Comparison of ENCODE assay signal across 9 cellular contexts in genomic region chr17:2212328-2212981, GRCh38.
A peak's percentile ranks its signal among the peaks of the same experiment; 100 is the strongest.
DNase-seq lines count a peak whose midpoint lies in the region; ATAC-seq and TF ChIP-seq lines count a peak whose summit lies in the region.
"Had no signal": no experiment of that assay in that cellular context is flagged by ENCODE, and none has a peak within 500 bp of the region (broad histone marks: within the 10 kb centered on the region; RNA-seq: fewer than 3 reads in every experiment).

No MANE protein-coding gene starts in this region.

- peak overlapping the region; percentile 21 for H2BK120ac ChIP-seq in mesenchymal stem cell (ENCODE audit: low read depth, low read length)

- H3K36me3 ChIP-seq in mesenchymal stem cell (ENCODE audit: control insufficient read depth in 1 of 2, insufficient read depth in 2 of 2, low read depth in 1 of 2, low read length in 2 of 2): peaks cover 3 to 21% of the 10 kb centered on the region in 2 experiments
- H3K36me3 ChIP-seq in transverse colon: no peaks in the 10 kb centered on the region

- TF ChIP-seq EP300 in transverse colon (IDR thresholded peaks at IDR 0.05; ENCODE audit: low read depth): no peak

- H3K4ac ChIP-seq in mesenchymal stem cell (ENCODE audit: low read depth in 1 of 2, low read length in 2 of 2): peak overlapping the region; percentile 20 to 83

- 93% methylated on average over 11 of the region's 11 CpGs for WGBS in mesenchymal stem cell
- WGBS in transverse colon (ENCODE audit: low coverage in 1 of 2), 2 donors: 71 to 75% methylated on average over 1 to 11 of the region's 11 CpGs

- no peak overlapping the region for H3K4me2 ChIP-seq in mesenchymal stem cell (ENCODE audit: low read length, poor library complexity, severe bottlenecking)

- H3K27ac Mint-ChIP-seq in activated T-cell treated with anti-CD3 and anti-CD28 coated beads, Interleukin-2, amount 50 U/mL, for 72 hours: peak overlapping the region; percentile 94

- no peak overlapping the region for H2BK15ac ChIP-seq in mesenchymal stem cell (ENCODE audit: low read depth, poor library complexity, severe bottlenecking)

- TF ChIP-seq CTCF in transverse colon (IDR thresholded peaks at IDR 0.05): no peak

- H2BK5ac ChIP-seq in mesenchymal stem cell (ENCODE audit: low read depth, low read length, poor library complexity, severe bottlenecking): no peak overlapping the region

- intact Hi-C loops in transverse colon (cut with DNase I; ENCODE audit: low total_unique reads): no loop called here

- peak overlapping the region; percentile 96 for H3K9ac ChIP-seq in mesenchymal stem cell (ENCODE audit: low read length)

- ATAC-seq in activated T-cell treated with anti-CD3 and anti-CD28 coated beads, Interleukin-2, amount 50 U/mL, for 72 hours (replicated peaks in 1 of 2): no peak
- no peak for ATAC-seq in activated T-cell treated with anti-CD3 and anti-CD28 coated beads, Interleukin-2, amount 50 U/mL, for 4 hours
- ATAC-seq in GM19351 (IDR thresholded peaks at IDR 0.05; ENCODE audit: unreplicated experiment): no peak

- H2AK5ac ChIP-seq in mesenchymal stem cell (ENCODE audit: low read length, severe bottlenecking): no peak overlapping the region

- in situ Hi-C loops in transverse colon (cut with MboI; ENCODE audit: low pct_ligation_motif_present in 1 of 4, low pct_unique_long_range_greater_than_20kb in 1 of 4, low sequenced_read_pairs in 3 of 4): loop anchor here in 1 of 4 donors (5.0 kb wide), 1 partner anchor 35 kb away; no protein-coding TSS in a partner anchor

- peak overlapping the region; percentile 35 to 38 for H3K4me3 Mint-ChIP-seq in activated T-cell treated with anti-CD3 and anti-CD28 coated beads, Interleukin-2, amount 50 U/mL, for 72 hours
- no peak overlapping the region for H3K4me3 Mint-ChIP-seq in activated T-cell treated with anti-CD3 and anti-CD28 coated beads, Interleukin-2, amount 50 U/mL, for 4 hours

- H3K18ac ChIP-seq in mesenchymal stem cell (ENCODE audit: low read depth in 1 of 2, low read length in 2 of 2): peak overlapping the region; percentile 1 to 81

- no peaks in the 10 kb centered on the region for H3K27me3 ChIP-seq in mesenchymal stem cell (ENCODE audit: control insufficient read depth in 1 of 2, insufficient read depth in 1 of 2, low read length in 2 of 2)
- H3K27me3 ChIP-seq in transverse colon: no peaks in the 10 kb centered on the region

- H3K27ac ChIP-seq in mesenchymal stem cell (ENCODE audit: low read length, poor library complexity, severe bottlenecking): peak overlapping the region; percentile 22
- H3K27ac ChIP-seq in transverse colon: peak overlapping the region; percentile 88 to 91 (median 90)

- no peak for TF ChIP-seq POLR2A in transverse colon (IDR thresholded peaks at IDR 0.05)

- peaks cover 18% of the 10 kb centered on the region for H3K79me1 ChIP-seq in mesenchymal stem cell (replicated peaks; ENCODE audit: low read length, poor library complexity, severe bottlenecking)

- H3K9me3 Mint-ChIP-seq in activated T-cell treated with anti-CD3 and anti-CD28 coated beads, Interleukin-2, amount 50 U/mL, for 72 hours: no peaks in the 10 kb centered on the region
- no peaks in the 10 kb centered on the region for H3K9me3 Mint-ChIP-seq in activated T-cell treated with anti-CD3 and anti-CD28 coated beads, Interleukin-2, amount 50 U/mL, for 4 hours

- H3K4me3 ChIP-seq in mesenchymal stem cell (ENCODE audit: insufficient read depth in 1 of 2, low read depth in 1 of 2, low read length in 2 of 2) (peak overlapping the region in 1 of 2 experiments; percentile 68), transverse colon (no peak overlapping the region)

- peaks cover 54% of the 10 kb centered on the region for H3K4me1 Mint-ChIP-seq in activated T-cell treated with anti-CD3 and anti-CD28 coated beads, Interleukin-2, amount 50 U/mL, for 72 hours (ENCODE audit: low read depth)
- peaks cover 49% of the 10 kb centered on the region for H3K4me1 Mint-ChIP-seq in activated T-cell treated with anti-CD3 and anti-CD28 coated beads, Interleukin-2, amount 50 U/mL, for 4 hours (ENCODE audit: low read depth)

- H3K27me3 Mint-ChIP-seq in activated T-cell treated with anti-CD3 and anti-CD28 coated beads, Interleukin-2, amount 50 U/mL, for 72 hours (ENCODE audit: low read depth): no peaks in the 10 kb centered on the region
- no peaks in the 10 kb centered on the region for H3K27me3 Mint-ChIP-seq in activated T-cell treated with anti-CD3 and anti-CD28 coated beads, Interleukin-2, amount 50 U/mL, for 4 hours (ENCODE audit: low read depth)

- peak overlapping the region; percentile 67 to 81 for H2BK12ac ChIP-seq in mesenchymal stem cell (ENCODE audit: low read length in 2 of 2)

- no peak overlapping the region for H2AFZ ChIP-seq in mesenchymal stem cell (ENCODE audit: low read depth, low read length)

- peak overlapping the region; percentile 60 for H4K91ac ChIP-seq in mesenchymal stem cell (ENCODE audit: low read length)

- no peak for DNase-seq in activated T-cell treated with anti-CD3 and anti-CD28 coated beads, Interleukin-2, amount 50 U/mL, for 72 hours
- DNase-seq in activated T-cell treated with anti-CD3 and anti-CD28 coated beads, Interleukin-2, amount 50 U/mL, for 4 hours: no peak
- DNase-seq in dedifferentiated amniotic fluid mesenchymal stem cell (ENCODE audit: extremely low spot score) (peak; percentile 65), mesenchymal stem cell (peak; percentile 59), transverse colon (no peak), amniotic stem cell (lab: John Stamatoyannopoulos, UW) (no peak), NK-92 (lab: John Stamatoyannopoulos, UW; ENCODE audit: unreplicated experiment) (no peak)
- DNase-seq: NCI-H187 treated with DMSO at 0.1 percent for 48 hours had no signal

- H3K14ac ChIP-seq in mesenchymal stem cell (ENCODE audit: low read length in 2 of 2): no peak overlapping the region

- H3K9me3 ChIP-seq in mesenchymal stem cell (ENCODE audit: control insufficient read depth, low read length) (no peaks in the 10 kb centered on the region), transverse colon (no peaks in the 10 kb centered on the region)

- peak overlapping the region in 1 of 2 experiments; percentile 92 for H3K23ac ChIP-seq in mesenchymal stem cell (ENCODE audit: low read length in 2 of 2)

- peaks cover 1 to 6% of the 10 kb centered on the region in 2 donors for H3K36me3 Mint-ChIP-seq in activated T-cell treated with anti-CD3 and anti-CD28 coated beads, Interleukin-2, amount 50 U/mL, for 72 hours (ENCODE audit: insufficient read depth in 2 of 2)
- peaks cover 6% of the 10 kb centered on the region for H3K36me3 Mint-ChIP-seq in activated T-cell treated with anti-CD3 and anti-CD28 coated beads, Interleukin-2, amount 50 U/mL, for 4 hours (ENCODE audit: insufficient read depth)

- peaks cover 26% of the 10 kb centered on the region for H3K4me1 ChIP-seq in mesenchymal stem cell (ENCODE audit: control insufficient read depth, insufficient read depth, low read depth, low read length)
- peaks cover 17 to 48% (median 30%) of the 10 kb centered on the region in 4 donors for H3K4me1 ChIP-seq in transverse colon

- H4K8ac ChIP-seq in mesenchymal stem cell (ENCODE audit: low read length): peak overlapping the region; percentile 0

Comparison
In these comparisons a context has a peak if more than half of its experiments do, and no peak if none do; other contexts are left out.
1. DNase-seq: peak in dedifferentiated amniotic fluid mesenchymal stem cell (single experiment) and mesenchymal stem cell (single experiment); none in activated T-cell treated with anti-CD3 and anti-CD28 coated beads, Interleukin-2, amount 50 U/mL, for 72 hours (0 of 2), activated T-cell treated with anti-CD3 and anti-CD28 coated beads, Interleukin-2, amount 50 U/mL, for 4 hours (single experiment), transverse colon (single experiment), amniotic stem cell (single experiment) and NK-92 (single experiment).